ENCODE assay signal across 3 cellular contexts in genomic region chr6:19694697-19695096, GRCh38.
TF ChIP-seq lines count a peak whose summit lies in the region.

No MANE protein-coding gene starts in this region.

TF ChIP-seq in SK-N-SH, 30 proteins besides CTCF, POLR2A, EP300 and RAD21 (continued from another document):
- TF ChIP-seq CHD2 (IDR thresholded peaks at IDR 0.05; ENCODE audit: low read length, partially characterized antibody): no peak
- no peak for TF ChIP-seq FOSL2 (IDR thresholded peaks at IDR 0.05; ENCODE audit: borderline replicate concordance, low read depth)
- no peak for TF ChIP-seq TCF12 (IDR thresholded peaks at IDR 0.05)
- peak; percentile 74; the same call in 1 of the 2 replicates for TF ChIP-seq YY1 (IDR thresholded peaks at IDR 0.05; ENCODE audit: low read depth)

TF ChIP-seq in HCT116, 20 proteins besides CTCF, POLR2A, EP300 and RAD21:
- peak; percentile 83 for TF ChIP-seq YY1 (IDR thresholded peaks at IDR 0.05; ENCODE audit: extremely low read depth, insufficient replicate concordance, low read depth, low read length)
- TF ChIP-seq POLR2AphosphoS5 (IDR thresholded peaks at IDR 0.05; ENCODE audit: low read depth, low read length): no peak

TF ChIP-seq in GM12878, 131 proteins besides CTCF, POLR2A, EP300 and RAD21 (continued from another document):
- TF ChIP-seq FOS (IDR thresholded peaks at IDR 0.05; ENCODE audit: borderline replicate concordance, extremely low read depth, insufficient read length) (no peak), SIN3A (IDR thresholded peaks at IDR 0.05; ENCODE audit: low read depth, low read length) (no peak), YY1 (IDR thresholded peaks at IDR 0.05; ENCODE audit: low read depth, low read length) (0 out of 2 replicates have a peak, but pooled peaks have one; percentile 11), HDGF (IDR thresholded peaks at IDR 0.05) (no peak), E2F4 (IDR thresholded peaks at IDR 0.05; ENCODE audit: low read depth, low read length) (no peak)
